27 cellular contexts compared by ENCODE assay signal in genomic region chr17:13787636-13788035, GRCh38.
"Had no signal": no experiment of that assay in that cellular context is flagged by ENCODE, and none has a peak within 500 bp of the region (broad histone marks: within the 10 kb centered on the region; RNA-seq: fewer than 3 reads in every experiment).

No MANE protein-coding gene starts in this region.

- ATAC-seq: activated CD4-positive, alpha-beta T cell treated with anti-CD3 and anti-CD28 coated beads for 36 hours; activated CD8-positive, alpha-beta T cell treated with anti-CD3 and anti-CD28 coated beads for 36 hours; activated naive CD8-positive, alpha-beta T cell treated with anti-CD3 and anti-CD28 coated beads, Interleukin-2, amount 50 U/mL, for 24 hours; activated T-cell treated with anti-CD3 and anti-CD28 coated beads, Interleukin-2, amount 50 U/mL, for 4 hours; activated T-helper 17 cell treated with anti-CD3 and anti-CD28 coated beads, Interleukin-2, amount 50 U/mL, for 72 hours; body of pancreas; gastroesophageal sphincter had no signal

- H3K36me3 Mint-ChIP-seq: activated naive CD4-positive, alpha-beta T cell treated with anti-CD3 and anti-CD28 coated beads, Interleukin-2, amount 50 U/mL, for 24 hours; activated naive CD8-positive, alpha-beta T cell treated with anti-CD3 and anti-CD28 coated beads for 36 hours had no signal

- DNase-seq: activated CD4-positive, alpha-beta T cell treated with anti-CD3 and anti-CD28 coated beads for 36 hours; activated CD4-positive, alpha-beta T cell treated with anti-CD3 and anti-CD28 coated beads, Interleukin-2, amount 10 ng/mL, durations not matched to agents 7 days and 5 days; activated CD4-positive, alpha-beta T cell treated with anti-CD3 and anti-CD28 coated beads, Interleukin-2, amount 50 U/mL, for 48 hours; activated CD4-positive, CD25-positive, alpha-beta regulatory T cell; activated CD4-positive, CD25-positive, alpha-beta regulatory T cell treated with anti-CD3 and anti-CD28 coated beads, Interleukin-2, amount 50 U/mL, for 72 hours; activated CD8-positive, alpha-beta memory T cell treated with anti-CD3 and anti-CD28 coated beads for 24 hours; activated CD8-positive, alpha-beta T cell treated with anti-CD3 and anti-CD28 coated beads for 36 hours; activated effector memory CD4-positive, alpha-beta T cell treated with Interleukin-2 at 50 U/mL for 16 hours; activated gamma-delta T cell treated with Interleukin-2 at 50 U/mL for 16 hours; activated naive CD4-positive, alpha-beta T cell treated with Interleukin-2 at 50 U/mL for 16 hours; activated naive CD8-positive, alpha-beta T cell treated with anti-CD3 and anti-CD28 coated beads for 36 hours; activated naive CD8-positive, alpha-beta T cell treated with anti-CD3 and anti-CD28 coated beads, Interleukin-2, amount 50 U/mL, for 24 hours; activated T-cell treated with anti-CD3 and anti-CD28 coated beads, Interleukin-2, amount 50 U/mL, for 4 hours; adrenal gland; amygdala; aorta; body of pancreas; central memory CD4-positive, alpha-beta T cell; cerebellar nuclear complex; colonic mucosa; effector CD8-positive, alpha-beta T cell; esophagus squamous epithelium; foreskin melanocyte; T-helper 2 cell had no signal

- H3K4me1 Mint-ChIP-seq: activated CD4-positive, alpha-beta T cell treated with anti-CD3 and anti-CD28 coated beads for 36 hours; activated CD4-positive, alpha-beta T cell treated with anti-CD3 and anti-CD28 coated beads, Interleukin-2, amount 10 ng/mL, durations not matched to agents 7 days and 5 days; activated naive CD4-positive, alpha-beta T cell treated with anti-CD3 and anti-CD28 coated beads, Interleukin-2, amount 50 U/mL, for 24 hours; activated naive CD8-positive, alpha-beta T cell treated with anti-CD3 and anti-CD28 coated beads for 36 hours; activated naive CD8-positive, alpha-beta T cell treated with anti-CD3 and anti-CD28 coated beads, Interleukin-2, amount 50 U/mL, for 24 hours; activated T-helper 17 cell treated with anti-CD3 and anti-CD28 coated beads, Interleukin-2, amount 50 U/mL, for 72 hours had no signal

- H3K27me3 Mint-ChIP-seq: activated CD4-positive, alpha-beta T cell treated with anti-CD3 and anti-CD28 coated beads, Interleukin-2, amount 10 ng/mL, durations not matched to agents 7 days and 5 days; activated CD8-positive, alpha-beta T cell treated with anti-CD3 and anti-CD28 coated beads for 36 hours; activated naive CD4-positive, alpha-beta T cell treated with anti-CD3 and anti-CD28 coated beads, Interleukin-2, amount 50 U/mL, for 24 hours; activated naive CD8-positive, alpha-beta T cell treated with anti-CD3 and anti-CD28 coated beads for 36 hours; activated naive CD8-positive, alpha-beta T cell treated with anti-CD3 and anti-CD28 coated beads, Interleukin-2, amount 50 U/mL, for 24 hours; activated T-helper 17 cell treated with anti-CD3 and anti-CD28 coated beads, Interleukin-2, amount 50 U/mL, for 72 hours had no signal

- H3K4me3 Mint-ChIP-seq: activated CD4-positive, alpha-beta T cell treated with anti-CD3 and anti-CD28 coated beads for 36 hours; activated CD4-positive, alpha-beta T cell treated with anti-CD3 and anti-CD28 coated beads, Interleukin-2, amount 10 ng/mL, durations not matched to agents 7 days and 5 days; activated CD8-positive, alpha-beta T cell treated with anti-CD3 and anti-CD28 coated beads for 36 hours; activated naive CD4-positive, alpha-beta T cell treated with anti-CD3 and anti-CD28 coated beads, Interleukin-2, amount 50 U/mL, for 24 hours; activated naive CD8-positive, alpha-beta T cell treated with anti-CD3 and anti-CD28 coated beads for 36 hours; activated naive CD8-positive, alpha-beta T cell treated with anti-CD3 and anti-CD28 coated beads, Interleukin-2, amount 50 U/mL, for 24 hours; activated T-cell treated with anti-CD3 and anti-CD28 coated beads, Interleukin-2, amount 50 U/mL, for 4 hours; activated T-helper 17 cell treated with anti-CD3 and anti-CD28 coated beads, Interleukin-2, amount 50 U/mL, for 72 hours had no signal

- H3K27ac Mint-ChIP-seq: activated CD4-positive, alpha-beta T cell treated with anti-CD3 and anti-CD28 coated beads for 36 hours; activated CD4-positive, alpha-beta T cell treated with anti-CD3 and anti-CD28 coated beads, Interleukin-2, amount 10 ng/mL, durations not matched to agents 7 days and 5 days; activated CD8-positive, alpha-beta T cell treated with anti-CD3 and anti-CD28 coated beads for 36 hours; activated naive CD4-positive, alpha-beta T cell treated with anti-CD3 and anti-CD28 coated beads, Interleukin-2, amount 50 U/mL, for 24 hours; activated naive CD8-positive, alpha-beta T cell treated with anti-CD3 and anti-CD28 coated beads for 36 hours; activated naive CD8-positive, alpha-beta T cell treated with anti-CD3 and anti-CD28 coated beads, Interleukin-2, amount 50 U/mL, for 24 hours; activated T-helper 17 cell treated with anti-CD3 and anti-CD28 coated beads, Interleukin-2, amount 50 U/mL, for 72 hours had no signal

- H3K9me3 Mint-ChIP-seq: activated CD8-positive, alpha-beta T cell treated with anti-CD3 and anti-CD28 coated beads for 36 hours; activated naive CD4-positive, alpha-beta T cell treated with anti-CD3 and anti-CD28 coated beads, Interleukin-2, amount 50 U/mL, for 24 hours; activated naive CD8-positive, alpha-beta T cell treated with anti-CD3 and anti-CD28 coated beads for 36 hours; activated naive CD8-positive, alpha-beta T cell treated with anti-CD3 and anti-CD28 coated beads, Interleukin-2, amount 50 U/mL, for 24 hours; activated T-cell treated with anti-CD3 and anti-CD28 coated beads, Interleukin-2, amount 50 U/mL, for 4 hours; activated T-helper 17 cell treated with anti-CD3 and anti-CD28 coated beads, Interleukin-2, amount 50 U/mL, for 72 hours had no signal
